17 cellular contexts compared by ENCODE assay signal in genomic region chr6:13421425-13422057, GRCh38.
DNase-seq lines count a peak whose midpoint lies in the region; ATAC-seq, FAIRE-seq and TF ChIP-seq lines count a peak whose summit lies in the region.
"Had no signal": no experiment of that assay in that cellular context is flagged by ENCODE, and none has a peak within 500 bp of the region (broad histone marks: within the 10 kb centered on the region; RNA-seq: fewer than 3 reads in every experiment).

No MANE protein-coding gene starts in this region.

- no CpG with 5 or more reads among the region's 10 CpGs for WGBS in H9 (ENCODE audit: extremely low coverage, insufficient read length, low lambda C conversion rate)
- WGBS in prostate gland = 76% methylated on average over 10 of the region's 10 CpGs

- peak overlapping the region; percentile 66 for H3K18ac ChIP-seq in H9 (ENCODE audit: insufficient read length, low read depth, low read length)

- no peak overlapping the region for H3K23ac ChIP-seq in H9 (ENCODE audit: insufficient read length, low read depth, low read length)

- intact Hi-C loops in gastrocnemius medialis (cut with DNase I; ENCODE audit: low total_unique reads) (loop anchor here (2.0 to 10.0 kb wide), 2 partner anchors 65 to 393 kb away; partner anchors contain the start of genes GFOD1 and MCUR1), prostate gland (cut with DNase I) (loop anchor here (5.0 kb wide), 1 partner anchor 66 kb away; the partner anchor contains the start of gene GFOD1)

- DNase-seq in H9 (peak; percentile 29), astrocyte (ENCODE audit: low read depth) (no peak), left kidney (ENCODE audit: low read depth, low spot score) (peak; percentile 65), gastrocnemius medialis (no peak), NCI-H526 (lab: John Stamatoyannopoulos, UW) (no peak), prostate gland (ENCODE audit: low spot score) (no peak)
- no peak for DNase-seq in activated CD8-positive, alpha-beta memory T cell treated with anti-CD3 and anti-CD28 coated beads for 24 hours
- DNase-seq: activated T-cell treated with anti-CD3 and anti-CD28 coated beads, Interleukin-2, amount 50 U/mL, for 4 hours; CD8-positive, alpha-beta memory T cell; NCI-H748 treated with DMSO at 0.1 percent for 48 hours; ovary; stimulated activated CD4-positive, alpha-beta T cell treated with anti-CD3 and anti-CD28 coated beads, Interleukin-2, amount 100 ng/mL, for 24 hours had no signal

- FAIRE-seq in astrocyte (lab: Jason Lieb, UNC) = no peak

- H3K27me3 Mint-ChIP-seq in H9 (ENCODE audit: low read depth) = no peaks in the 10 kb centered on the region
- no peaks in the 10 kb centered on the region for H3K27me3 Mint-ChIP-seq in astrocyte (ENCODE audit: low read depth, unreplicated experiment)
- H3K27me3 Mint-ChIP-seq: CD8-positive, alpha-beta memory T cell; stimulated activated memory B cell treated with anti-CD40 and anti-IgM and Interleukin-4, amounts not matched to agents 10 μg/mL and 1 μg/mL and 100 μg/mL, for 72 hours had no signal

- H2AFZ ChIP-seq in H9 (ENCODE audit: low read length) (no peak overlapping the region), astrocyte (ENCODE audit: low read depth, low read length) (no peak overlapping the region)

- no peak overlapping the region for H2BK20ac ChIP-seq in H9 (ENCODE audit: low read depth, low read length, poor library complexity, severe bottlenecking)

- no peak overlapping the region for H3K56ac ChIP-seq in H9 (ENCODE audit: insufficient read length, low read depth, low read length)

- H3K23me2 ChIP-seq in H9 (ENCODE audit: insufficient read length, low read depth, low read length, poor library complexity, severe bottlenecking) = no peaks in the 10 kb centered on the region

- H3K9me3 Mint-ChIP-seq in H9 (no peaks in the 10 kb centered on the region), astrocyte (ENCODE audit: unreplicated experiment) (no peaks in the 10 kb centered on the region)
- H3K9me3 Mint-ChIP-seq: activated T-cell treated with anti-CD3 and anti-CD28 coated beads, Interleukin-2, amount 50 U/mL, for 4 hours; CD8-positive, alpha-beta memory T cell; stimulated activated memory B cell treated with anti-CD40 and anti-IgM and Interleukin-4, amounts not matched to agents 10 μg/mL and 1 μg/mL and 100 μg/mL, for 72 hours had no signal

- peak overlapping the region; percentile 6 to 58; a peak in 4 of 5 replicates for H3K4me3 Mint-ChIP-seq in H9
- no peak overlapping the region for H3K4me3 Mint-ChIP-seq in astrocyte (ENCODE audit: unreplicated experiment)
- H3K4me3 Mint-ChIP-seq: activated T-cell treated with anti-CD3 and anti-CD28 coated beads, Interleukin-2, amount 50 U/mL, for 4 hours; CD8-positive, alpha-beta memory T cell; stimulated activated memory B cell treated with anti-CD40 and anti-IgM and Interleukin-4, amounts not matched to agents 10 μg/mL and 1 μg/mL and 100 μg/mL, for 72 hours had no signal

- H4K20me1 ChIP-seq in H9 (ENCODE audit: control insufficient read depth, insufficient read depth, insufficient read length) = no peaks in the 10 kb centered on the region
- H4K20me1 ChIP-seq in astrocyte (ENCODE audit: insufficient read depth, low read length) = no peaks in the 10 kb centered on the region

- TF ChIP-seq POLR2A in gastrocnemius medialis (IDR thresholded peaks at IDR 0.05) = no peak
- TF ChIP-seq POLR2A in prostate gland (IDR thresholded peaks at IDR 0.05) = no peak

- H3K79me2 ChIP-seq in H9 (ENCODE audit: insufficient read depth, low read length) = no peaks in the 10 kb centered on the region; the same call in 1 of the 2 replicates
- H3K79me2 ChIP-seq in astrocyte (ENCODE audit: insufficient read depth, low read length) = peaks cover 2% of the 10 kb centered on the region

- peak overlapping the region; percentile 71 for H2BK120ac ChIP-seq in H9 (ENCODE audit: low read depth, low read length, poor library complexity, severe bottlenecking)

- peaks cover 55 to 73% of the 10 kb centered on the region in 2 experiments for H3K4me1 Mint-ChIP-seq in H9
- H3K4me1 Mint-ChIP-seq in astrocyte (ENCODE audit: low read depth, unreplicated experiment) = peaks cover 34% of the 10 kb centered on the region

- peak overlapping the region; percentile 56 for H2AK5ac ChIP-seq in H9 (ENCODE audit: insufficient read length, low read length)

- in situ Hi-C loops in gastrocnemius medialis (cut with MboI; ENCODE audit: low sequenced_read_pairs in 4 of 4) = loop anchor here in 1 of 4 donors (25.0 kb wide), 1 partner anchor 116 kb away; no protein-coding TSS in a partner anchor

- H3K4me3 ChIP-seq in astrocyte (ENCODE audit: insufficient read depth, low read depth, low read length) (no peak overlapping the region), gastrocnemius medialis (no peak overlapping the region), prostate gland (no peak overlapping the region)
- H3K4me3 ChIP-seq: ovary, SJSA1 had no signal

- peak overlapping the region; percentile 49; the same call in 1 of the 2 replicates for H3K4ac ChIP-seq in H9 (ENCODE audit: low read depth, low read length)

- no peak for ATAC-seq in gastrocnemius medialis
- ATAC-seq in GM19324 (IDR thresholded peaks at IDR 0.05; ENCODE audit: low FRiP score, unreplicated experiment) = no peak
- ATAC-seq: activated T-cell treated with anti-CD3 and anti-CD28 coated beads, Interleukin-2, amount 50 U/mL, for 4 hours; esophagus mucosa; stimulated activated memory B cell treated with anti-CD40 and anti-IgM and Interleukin-4, amounts not matched to agents 10 μg/mL and 1 μg/mL and 100 μg/mL, for 72 hours had no signal

- H3K4me2 ChIP-seq in H9 (ENCODE audit: insufficient read depth, insufficient read length, low read length) = peak overlapping the region; percentile 55
- H3K4me2 ChIP-seq in astrocyte (ENCODE audit: low read length) = no peak overlapping the region

- H3K4me1 ChIP-seq in H9 (ENCODE audit: insufficient read depth, low read length) (peaks cover 28% of the 10 kb centered on the region; the same call in 1 of the 2 replicates), astrocyte (ENCODE audit: insufficient read depth, low read length) (peaks cover 29% of the 10 kb centered on the region), gastrocnemius medialis (peaks cover 87 to 90% of the 10 kb centered on the region in 2 donors), prostate gland (replicated peaks) (no peaks in the 10 kb centered on the region)

- H3K36me3 ChIP-seq in astrocyte (ENCODE audit: insufficient read depth, low read length) (no peaks in the 10 kb centered on the region), gastrocnemius medialis (no peaks in the 10 kb centered on the region), prostate gland (no peaks in the 10 kb centered on the region)
- H3K36me3 ChIP-seq: ovary, SJSA1 had no signal

- peak overlapping the region; percentile 98 for H3K27ac ChIP-seq in H9 (ENCODE audit: insufficient read length, low read depth, low read length)
- no peak overlapping the region for H3K27ac ChIP-seq in astrocyte (ENCODE audit: low read depth, low read length)
- H3K27ac ChIP-seq in gastrocnemius medialis = peak overlapping the region; percentile 72 to 80 (median 74)
- H3K27ac ChIP-seq in prostate gland = peak overlapping the region in 1 of 2 donors; percentile 2
- H3K27ac ChIP-seq: HL-60, ovary, SJSA1 had no signal

- TF ChIP-seq CTCF in H9 (conservative IDR thresholded peaks at IDR 0.05) = no peak
- TF ChIP-seq CTCF in astrocyte (IDR thresholded peaks at IDR 0.05; ENCODE audit: insufficient read depth, low read depth, low read length) = no peak
- no peak for TF ChIP-seq CTCF in gastrocnemius medialis (IDR thresholded peaks at IDR 0.05 in 4 of 5, conservative IDR thresholded peaks at IDR 0.05 in 1 of 5)
- TF ChIP-seq CTCF in prostate gland (IDR thresholded peaks at IDR 0.05) = no peak

- H3K9ac ChIP-seq in H9 (ENCODE audit: extremely low read depth, insufficient read length, low read length) (peak overlapping the region; percentile 55), astrocyte (ENCODE audit: low read length) (no peak overlapping the region)

- H3K14ac ChIP-seq in H9 (ENCODE audit: insufficient read depth, low read length) = peak overlapping the region; percentile 57; the same call in 1 of the 2 replicates

- peak overlapping the region; percentile 25 for H4K91ac ChIP-seq in H9 (ENCODE audit: insufficient read length, low read depth, low read length)

- H3K27me3 ChIP-seq in H9 (ENCODE audit: insufficient read depth, low read length) (no peaks in the 10 kb centered on the region), astrocyte (ENCODE audit: insufficient read depth, low read length) (no peaks in the 10 kb centered on the region), gastrocnemius medialis (no peaks in the 10 kb centered on the region), prostate gland (replicated peaks; ENCODE audit: insufficient read depth) (no peaks in the 10 kb centered on the region)
- H3K27me3 ChIP-seq: ovary, SJSA1 had no signal

- peak overlapping the region; percentile 94 to 99 (median 98) for H3K27ac Mint-ChIP-seq in H9
- peak overlapping the region; percentile 41 for H3K27ac Mint-ChIP-seq in astrocyte (ENCODE audit: unreplicated experiment)
- H3K27ac Mint-ChIP-seq: CD8-positive, alpha-beta memory T cell; stimulated activated memory B cell treated with anti-CD40 and anti-IgM and Interleukin-4, amounts not matched to agents 10 μg/mL and 1 μg/mL and 100 μg/mL, for 72 hours had no signal

- H3K9me3 ChIP-seq in H9 (ENCODE audit: control insufficient read depth, low read depth, low read length) (no peaks in the 10 kb centered on the region), astrocyte (ENCODE audit: insufficient read depth, low read depth, low read length) (no peaks in the 10 kb centered on the region), gastrocnemius medialis (no peaks in the 10 kb centered on the region), prostate gland (no peaks in the 10 kb centered on the region)
- H3K9me3 ChIP-seq: ovary, SJSA1 had no signal

- peak overlapping the region; percentile 74 for H2BK5ac ChIP-seq in H9 (ENCODE audit: insufficient read length, low read length)

- no peak overlapping the region for H3T11ph ChIP-seq in H9 (ENCODE audit: low read length)

- H2BK12ac ChIP-seq in H9 (ENCODE audit: insufficient read length, low read depth, low read length) = peak overlapping the region; percentile 94

- H4K5ac ChIP-seq in H9 (ENCODE audit: insufficient read length, low read depth, low read length) = peak overlapping the region; percentile 36

- no peak overlapping the region for H2BK15ac ChIP-seq in H9 (ENCODE audit: low read depth, low read length)

- H4K8ac ChIP-seq in H9 (replicated peaks; ENCODE audit: insufficient read length, low read depth, low read length) = no peak overlapping the region

- H3K36me3 Mint-ChIP-seq in H9 (ENCODE audit: insufficient read depth in 1 of 3, low read depth in 3 of 3) = peaks cover 0 to 1% (median 0%) of the 10 kb centered on the region in 3 experiments; a peak in 3 of 7 replicates
- peaks cover 10% of the 10 kb centered on the region for H3K36me3 Mint-ChIP-seq in astrocyte (ENCODE audit: low read depth, unreplicated experiment)

- no peaks in the 10 kb centered on the region for H3K79me1 ChIP-seq in H9 (ENCODE audit: insufficient read depth, low read depth, low read length, poor library complexity, severe bottlenecking)

Comparison
In these comparisons a context has a peak if more than half of its experiments do, and no peak if none do; other contexts are left out.
1. DNase-seq: peak in H9 (single experiment) and left kidney (single experiment); none in astrocyte (single experiment), gastrocnemius medialis (0 of 2), NCI-H526 (0 of 2), prostate gland (single experiment) and activated CD8-positive, alpha-beta memory T cell treated with anti-CD3 and anti-CD28 coated beads for 24 hours (single experiment).